In genomic region chr20:36645353-36645752, GRCh38 we compare ENCODE assay signal across 17 cellular contexts. TPM values are rescaled to one million over a fixed set of nuclear protein-coding genes. Genes with fewer than 3 reads are reported as not detected.
A peak's percentile ranks its signal among the peaks of the same experiment; 100 is the strongest.
DNase-seq lines count a peak whose midpoint lies in the region; ATAC-seq and TF ChIP-seq lines count a peak whose summit lies in the region.
"Had no signal": no experiment of that assay in that cellular context is flagged by ENCODE, and none has a peak within 500 bp of the region (broad histone marks: within the 10 kb centered on the region; RNA-seq: fewer than 3 reads in every experiment).

No MANE protein-coding gene starts in this region.

- POLR2A ChIA-PET in activated CD4-positive, alpha-beta T cell treated with anti-CD3 and anti-CD28 coated beads for 36 hours (lab: Charles Lee): interaction anchor here (1.1 to 1.3 kb wide), 2 partner anchors 10 to 39 kb away, joined by 3 to 8 read pairs; partner anchors contain the start of gene RAB5IF
- POLR2A ChIA-PET in T-cell (lab: Charles Lee): interaction anchor here (0.5 to 1.0 kb wide), 4 partner anchors 31 to 1035 kb away, joined by 3 to 6 read pairs (median 4); no protein-coding TSS in a partner anchor

- peaks cover 24% of the 10 kb centered on the region for H3K36me3 Mint-ChIP-seq in activated CD4-positive, alpha-beta T cell treated with anti-CD3 and anti-CD28 coated beads for 36 hours (ENCODE audit: low read depth)
- peaks cover 12% of the 10 kb centered on the region for H3K36me3 Mint-ChIP-seq in T-cell
- peaks cover 50% of the 10 kb centered on the region for H3K36me3 Mint-ChIP-seq in effector memory CD8-positive, alpha-beta T cell (ENCODE audit: insufficient read depth)
- H3K36me3 Mint-ChIP-seq: type B pancreatic cell had no signal

- peaks cover 0 to 51% (median 22%) of the 10 kb centered on the region in 6 donors for H3K4me1 ChIP-seq in spleen
- H3K4me1 ChIP-seq: prostate gland had no signal

- CTCF ChIA-PET in activated CD4-positive, alpha-beta T cell treated with anti-CD3 and anti-CD28 coated beads for 36 hours (lab: Charles Lee): interaction anchor here (0.7 to 3.0 kb wide), 10 partner anchors 10 to 243 kb away, joined by 3 to 12 read pairs (median 4); partner anchors contain the start of genes DSN1 and RAB5IF
- CTCF ChIA-PET in T-cell (lab: Charles Lee): interaction anchor here (0.5 to 2.9 kb wide), 11 partner anchors 13 to 256 kb away, joined by 3 to 10 read pairs (median 3); partner anchors contain the start of gene RAB5IF (in 1 of the 2)

- ATAC-seq in activated CD4-positive, alpha-beta T cell treated with anti-CD3 and anti-CD28 coated beads for 36 hours: no peak
- peak in 2 of 4 experiments; percentile 21 to 30 for ATAC-seq in T-cell (replicated peaks in 1 of 4)
- no peak for ATAC-seq in effector memory CD8-positive, alpha-beta T cell (replicated peaks)

- no peaks in the 10 kb centered on the region for H3K27me3 ChIP-seq in spleen (replicated peaks in 1 of 7)
- H3K27me3 ChIP-seq: heart left ventricle, MG63 had no signal

- no peaks in the 10 kb centered on the region for H3K9me3 ChIP-seq in spleen
- H3K9me3 ChIP-seq: heart left ventricle, MG63, prostate gland had no signal

- H3K36me3 ChIP-seq in spleen: peaks cover 0 to 10% (median 0%) of the 10 kb centered on the region in 6 donors
- H3K36me3 ChIP-seq: heart left ventricle, MG63, prostate gland had no signal

- H3K9me3 Mint-ChIP-seq in activated CD4-positive, alpha-beta T cell treated with anti-CD3 and anti-CD28 coated beads for 36 hours (ENCODE audit: low read depth): no peaks in the 10 kb centered on the region
- no peaks in the 10 kb centered on the region for H3K9me3 Mint-ChIP-seq in T-cell
- no peaks in the 10 kb centered on the region for H3K9me3 Mint-ChIP-seq in effector memory CD8-positive, alpha-beta T cell
- H3K9me3 Mint-ChIP-seq: type B pancreatic cell had no signal

- no peaks in the 10 kb centered on the region for H3K27me3 Mint-ChIP-seq in activated CD4-positive, alpha-beta T cell treated with anti-CD3 and anti-CD28 coated beads for 36 hours
- no peaks in the 10 kb centered on the region for H3K27me3 Mint-ChIP-seq in T-cell
- H3K27me3 Mint-ChIP-seq in effector memory CD8-positive, alpha-beta T cell: no peaks in the 10 kb centered on the region
- H3K27me3 Mint-ChIP-seq: type B pancreatic cell had no signal

- peak; percentile 23 for DNase-seq in activated CD4-positive, alpha-beta T cell treated with anti-CD3 and anti-CD28 coated beads for 36 hours
- DNase-seq in activated CD4-positive, alpha-beta T cell treated with anti-CD3 and anti-CD28 coated beads, Interleukin-2, amount 50 U/mL, for 1 hour: no peak
- DNase-seq in T-cell (no peak), spleen (no peak), NCI-H526 treated with DMSO at 0.1 percent for 48 hours (lab: John Stamatoyannopoulos, UW) (no peak), SKM-1 treated with dmso at 0.1 percent for 144 hours (lab: John Stamatoyannopoulos, UW; ENCODE audit: unreplicated experiment) (no peak)
- no peak for DNase-seq in effector memory CD8-positive, alpha-beta T cell
- no peak for DNase-seq in activated effector memory CD4-positive, alpha-beta T cell treated with anti-CD3 and anti-CD28 coated beads, Interleukin-2, amount 50 U/mL, for 16 hours
- DNase-seq: 8988T, MG63, NCI-H82 had no signal

- WGBS in spleen, 5 donors: 78 to 89% (median 86%) methylated on average over 7 of the region's 7 CpGs

- peak overlapping the region in 7 of 8 donors; percentile 20 to 68 (median 33) for H3K4me3 ChIP-seq in spleen
- H3K4me3 ChIP-seq: MG63, prostate gland had no signal

- H3K27ac ChIP-seq in spleen: peak overlapping the region in 7 of 8 donors; percentile 40 to 88 (median 75)
- H3K27ac ChIP-seq: prostate gland had no signal

- TF ChIP-seq POLR2A in spleen (IDR thresholded peaks at IDR 0.05): no peak

- H3K4me1 Mint-ChIP-seq in activated CD4-positive, alpha-beta T cell treated with anti-CD3 and anti-CD28 coated beads for 36 hours: peaks cover 41% of the 10 kb centered on the region
- peaks cover 55 to 63% (median 62%) of the 10 kb centered on the region in 3 donors for H3K4me1 Mint-ChIP-seq in T-cell
- peaks cover 50 to 52% of the 10 kb centered on the region in 2 donors for H3K4me1 Mint-ChIP-seq in effector memory CD8-positive, alpha-beta T cell (ENCODE audit: low read depth in 2 of 2)

- peak overlapping the region; percentile 81 for H3K4me3 Mint-ChIP-seq in activated CD4-positive, alpha-beta T cell treated with anti-CD3 and anti-CD28 coated beads for 36 hours
- H3K4me3 Mint-ChIP-seq in T-cell: peak overlapping the region; percentile 93 to 96 (median 95)
- H3K4me3 Mint-ChIP-seq in effector memory CD8-positive, alpha-beta T cell: peak overlapping the region; percentile 96 to 99
- H3K4me3 Mint-ChIP-seq: type B pancreatic cell had no signal

- peak overlapping the region; percentile 99 for H3K27ac Mint-ChIP-seq in activated CD4-positive, alpha-beta T cell treated with anti-CD3 and anti-CD28 coated beads for 36 hours
- peak overlapping the region; percentile 98 to 100 for H3K27ac Mint-ChIP-seq in T-cell
- H3K27ac Mint-ChIP-seq in effector memory CD8-positive, alpha-beta T cell: peak overlapping the region; percentile 98 to 99
- H3K27ac Mint-ChIP-seq: type B pancreatic cell had no signal

- no peak for TF ChIP-seq CTCF in spleen (IDR thresholded peaks at IDR 0.05 in 8 of 11, conservative IDR thresholded peaks at IDR 0.05 in 3 of 11)

- intact Hi-C loops in activated CD4-positive, alpha-beta T cell treated with anti-CD3 and anti-CD28 coated beads for 36 hours (cut with DNase I, micrococcal nuclease): loop anchor here (2.0 kb wide), 3 partner anchors 15 to 39 kb away; no protein-coding TSS in a partner anchor
- intact Hi-C loops in spleen (cut with DNase I; ENCODE audit: low total_unique reads): no loop called here

RNA-seq across cellular contexts. Expression of gene SLA2, which starts 0.6 kb away (rescaled TPM):
- total RNA-seq in activated CD4-positive, alpha-beta T cell treated with anti-CD3 and anti-CD28 coated beads for 36 hours: 10 to 100 TPM; 48.7 to 52.6 TPM
- 10 to 100 TPM; 26.2 to 46.0 (median 28.8) TPM for total RNA-seq in T-cell
- total RNA-seq in spleen: 10 to 100 TPM in 3 of 7 donors, 1 to 10 TPM in 4; 7.1 to 16.3 (median 9.5) TPM
- polyA plus RNA-seq in spleen: 1 to 10 TPM; 2.6 to 3.0 (median 2.9) TPM
- total RNA-seq: chondrocyte, epithelial cell of proximal tubule, HT1080 had no signal

RNA-seq across cellular contexts. Expression of gene RAB5IF, which starts 39.8 kb away (rescaled TPM):
- total RNA-seq in activated CD4-positive, alpha-beta T cell treated with anti-CD3 and anti-CD28 coated beads for 36 hours: 10 to 100 TPM; 71.7 to 90.2 TPM
- total RNA-seq in T-cell (10 to 100 TPM; 53.6 to 72.2 (median 59.9) TPM), spleen (100 to 1,000 TPM in 4 of 7 donors, 10 to 100 TPM in 3; 67.8 to 131 (median 105) TPM)
- polyA plus RNA-seq in spleen: 100 to 1,000 TPM in 1 of 3 donors, 10 to 100 TPM in 2; 78.8 to 114 (median 83.3) TPM
